ENCODE assay signal across 8 cellular contexts in the genomic region with DNA sequence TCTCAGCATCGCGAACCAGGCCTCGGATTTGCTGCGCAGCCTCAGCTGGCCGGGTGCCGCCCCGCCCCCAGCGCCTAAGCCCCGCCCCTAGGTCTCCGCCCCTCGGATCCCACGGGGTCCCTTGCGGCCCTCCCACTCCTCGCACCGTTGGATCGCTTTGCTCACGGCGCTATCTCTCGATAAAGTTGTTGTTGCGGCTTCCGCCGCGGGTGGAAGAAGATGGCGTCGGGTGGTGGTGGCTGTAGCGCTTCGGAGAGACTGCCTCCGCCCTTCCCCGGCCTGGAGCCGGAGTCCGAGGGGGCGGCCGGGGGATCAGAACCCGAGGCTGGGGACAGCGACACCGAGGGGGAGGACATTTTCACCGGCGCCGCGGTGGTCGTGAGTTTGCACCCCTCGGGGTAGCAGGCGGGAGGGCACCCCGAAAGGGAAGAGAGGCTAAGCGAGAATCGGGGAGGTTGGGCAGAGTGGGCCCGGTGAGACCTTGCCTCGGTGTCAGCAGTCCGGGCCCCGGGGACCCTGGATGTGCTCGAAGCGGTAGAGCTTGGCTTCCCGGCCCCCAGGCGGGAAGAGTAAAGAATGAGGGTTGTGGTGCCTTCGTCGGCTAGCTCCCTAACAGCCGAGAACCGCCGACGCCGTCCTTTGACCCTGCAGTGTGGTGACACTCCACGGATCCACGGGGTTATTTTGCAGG. TPM values are rescaled to one million over a fixed set of nuclear protein-coding genes. Genes with fewer than 3 reads are reported as not detected.
DNase-seq lines count a peak whose midpoint lies in the region; ATAC-seq and TF ChIP-seq lines count a peak whose summit lies in the region.

A gene with protein sequence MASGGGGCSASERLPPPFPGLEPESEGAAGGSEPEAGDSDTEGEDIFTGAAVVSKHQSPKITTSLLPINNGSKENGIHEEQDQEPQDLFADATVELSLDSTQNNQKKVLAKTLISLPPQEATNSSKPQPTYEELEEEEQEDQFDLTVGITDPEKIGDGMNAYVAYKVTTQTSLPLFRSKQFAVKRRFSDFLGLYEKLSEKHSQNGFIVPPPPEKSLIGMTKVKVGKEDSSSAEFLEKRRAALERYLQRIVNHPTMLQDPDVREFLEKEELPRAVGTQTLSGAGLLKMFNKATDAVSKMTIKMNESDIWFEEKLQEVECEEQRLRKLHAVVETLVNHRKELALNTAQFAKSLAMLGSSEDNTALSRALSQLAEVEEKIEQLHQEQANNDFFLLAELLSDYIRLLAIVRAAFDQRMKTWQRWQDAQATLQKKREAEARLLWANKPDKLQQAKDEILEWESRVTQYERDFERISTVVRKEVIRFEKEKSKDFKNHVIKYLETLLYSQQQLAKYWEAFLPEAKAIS (plus strand): TSS at position 188 of the 691 bp plus-strand sequence. CDS start 32 bp downstream, at position 220.

- ATAC-seq in HG02763 (IDR thresholded peaks at IDR 0.05; ENCODE audit: unreplicated experiment): peak; percentile 44

- intact Hi-C loops in thyroid gland (cut with DNase I): loop anchor here (5.0 kb wide), 1 partner anchor 56 kb away; a partner anchor contains a TSS

- H3K79me2 ChIP-seq in parathyroid adenoma: peaks cover 12% of the 10 kb centered on the region

- no peaks in the 10 kb centered on the region for H3K27me3 ChIP-seq in cardiac muscle cell
- no peaks in the 10 kb centered on the region for H3K27me3 ChIP-seq in parathyroid adenoma (ENCODE audit: control insufficient read depth, insufficient read depth, low read length)
- no peaks in the 10 kb centered on the region for H3K27me3 ChIP-seq in thyroid gland

- peak; percentile 70 for DNase-seq in NCI-H1694 (lab: John Stamatoyannopoulos, UW)
- peak; percentile 91 to 96 (median 95) for DNase-seq in T-helper 1 cell
- peak; percentile 95 to 97 for DNase-seq in cardiac muscle cell (ENCODE audit: low read depth in 1 of 2, low spot score in 1 of 2)
- peak; percentile 94 to 95 for DNase-seq in thyroid gland

- H3K4me3 ChIP-seq in GM08714 (ENCODE audit: low read length): peak within 1 kb of the TSS; percentile 78
- peak within 1 kb of the TSS; percentile 70 for H3K4me3 ChIP-seq in cardiac muscle cell
- peak within 1 kb of the TSS; percentile 89 for H3K4me3 ChIP-seq in parathyroid adenoma (ENCODE audit: low read depth, low read length)
- peak within 1 kb of the TSS; percentile 72 to 96 (median 93) for H3K4me3 ChIP-seq in thyroid gland (replicated peaks in 1 of 3)

- H3K27ac ChIP-seq in adipose tissue (ENCODE audit: low read depth, low read length) (peak within 1 kb of the TSS; percentile 16), cardiac muscle cell (peak within 1 kb of the TSS; percentile 85), parathyroid adenoma (peak within 1 kb of the TSS; percentile 78), thyroid gland (peak within 1 kb of the TSS; percentile 83 to 96 (median 93))

- peak within 1 kb of the TSS; percentile 89 for H2AFZ ChIP-seq in parathyroid adenoma

- H3K4me2 ChIP-seq in parathyroid adenoma (ENCODE audit: low read length): peak within 1 kb of the TSS; percentile 74

- WGBS in adipose tissue, 3 donors: 0 to 1% (median 1%) methylated on average over 63 of the region's 63 CpGs
- 0 to 1% methylated on average over 15 to 53 of the region's 63 CpGs for WGBS in thyroid gland, 2 donors

- H3K9me3 ChIP-seq in cardiac muscle cell (ENCODE audit: low read depth): no peaks in the 10 kb centered on the region
- no peaks in the 10 kb centered on the region for H3K9me3 ChIP-seq in parathyroid adenoma (ENCODE audit: control insufficient read depth, low read length)
- H3K9me3 ChIP-seq in thyroid gland: no peaks in the 10 kb centered on the region

- TF ChIP-seq CTCF in cardiac muscle cell (IDR thresholded peaks at IDR 0.05; ENCODE audit: low read depth, low read length) (no peak), parathyroid adenoma (IDR thresholded peaks at IDR 0.05) (no peak), thyroid gland (IDR thresholded peaks at IDR 0.05) (peak in 4 of 6 experiments; percentile 12 to 31 (median 20))

- peak; percentile 89 to 96 for TF ChIP-seq POLR2A in thyroid gland (IDR thresholded peaks at IDR 0.05)

- H3K9ac ChIP-seq in parathyroid adenoma: peak within 1 kb of the TSS; percentile 53

- H3K4me1 ChIP-seq in cardiac muscle cell (ENCODE audit: low read depth): peaks cover 23% of the 10 kb centered on the region
- peaks cover 13% of the 10 kb centered on the region for H3K4me1 ChIP-seq in parathyroid adenoma
- H3K4me1 ChIP-seq in thyroid gland: peaks cover 33 to 56% of the 10 kb centered on the region in 2 donors

- H3K36me3 ChIP-seq in cardiac muscle cell (no peaks in the 10 kb centered on the region), parathyroid adenoma (ENCODE audit: control insufficient read depth, insufficient read depth, low read length) (no peaks in the 10 kb centered on the region), thyroid gland (no peaks in the 10 kb centered on the region)

RNA-seq across cellular contexts. Expression of the gene that starts here (rescaled TPM):
- polyA plus RNA-seq in adipose tissue (10 to 100 TPM; 35.6 to 99.9 (median 93.2) TPM), cardiac muscle cell (36.9 and 37.0 TPM in 2 replicates)
- total RNA-seq in cardiac muscle cell (35.7 and 36.5 TPM in 2 replicates), thyroid gland (100 to 1,000 TPM; 184 to 348 (median 211) TPM)

Comparison
In these comparisons a context has a peak if more than half of its experiments do, and no peak if none do; other contexts are left out.
1. Peak in every context shown above with its lines: DNase-seq, ATAC-seq, H3K4me3 ChIP-seq and H3K27ac ChIP-seq.
2. H3K27ac ChIP-seq: peak in every context shown above with its lines; median percentile 93 in thyroid gland; 85 in cardiac muscle cell; 78 in parathyroid adenoma; 16 in adipose tissue.
3. CTCF ChIP-seq: peak in thyroid gland (4 of 6); none in cardiac muscle cell (single experiment) and parathyroid adenoma (single experiment).